1 cellular context compared by ENCODE assay signal in genomic region chr11:8527939-8528338, GRCh38.
TF ChIP-seq lines count a peak whose summit lies in the region.

No MANE protein-coding gene starts in this region.

TF ChIP-seq in WTC11, 78 proteins besides CTCF, POLR2A, EP300 and RAD21 (continued from another document):
- TF ChIP-seq PRDM15 (CRISPR knock-in tag; IDR thresholded peaks at IDR 0.05), result no peak
- TF ChIP-seq ESRRA (CRISPR knock-in tag; IDR thresholded peaks at IDR 0.05; ENCODE audit: borderline replicate concordance), result no peak
- TF ChIP-seq USF1 (CRISPR knock-in tag; IDR thresholded peaks at IDR 0.05), result no peak
- no peak for TF ChIP-seq JUN (CRISPR knock-in tag; IDR thresholded peaks at IDR 0.05)
- TF ChIP-seq CREM (CRISPR knock-in tag; IDR thresholded peaks at IDR 0.05), result no peak
- no peak for TF ChIP-seq ZNF317 (CRISPR knock-in tag; IDR thresholded peaks at IDR 0.05; ENCODE audit: borderline replicate concordance, low read depth)
- TF ChIP-seq PREB (CRISPR knock-in tag; IDR thresholded peaks at IDR 0.05; ENCODE audit: borderline replicate concordance), result no peak
- TF ChIP-seq ZNF138 (CRISPR knock-in tag; conservative IDR thresholded peaks at IDR 0.05), result no peak
- no peak for TF ChIP-seq TP53 (CRISPR knock-in tag; IDR thresholded peaks at IDR 0.05)
- no peak for TF ChIP-seq NR2C2 (CRISPR knock-in tag; IDR thresholded peaks at IDR 0.05)
- TF ChIP-seq KAT7 (CRISPR knock-in tag; IDR thresholded peaks at IDR 0.05; ENCODE audit: borderline replicate concordance), result no peak
- TF ChIP-seq JAZF1 (CRISPR knock-in tag; IDR thresholded peaks at IDR 0.05), result no peak
- no peak for TF ChIP-seq GTF2I (CRISPR knock-in tag; conservative IDR thresholded peaks at IDR 0.05)
- no peak for TF ChIP-seq EMX1 (CRISPR knock-in tag; IDR thresholded peaks at IDR 0.05)
- TF ChIP-seq AR (CRISPR knock-in tag; IDR thresholded peaks at IDR 0.05), result no peak
